Comparison of ENCODE assay signal across 2 cellular contexts in the genomic region with DNA sequence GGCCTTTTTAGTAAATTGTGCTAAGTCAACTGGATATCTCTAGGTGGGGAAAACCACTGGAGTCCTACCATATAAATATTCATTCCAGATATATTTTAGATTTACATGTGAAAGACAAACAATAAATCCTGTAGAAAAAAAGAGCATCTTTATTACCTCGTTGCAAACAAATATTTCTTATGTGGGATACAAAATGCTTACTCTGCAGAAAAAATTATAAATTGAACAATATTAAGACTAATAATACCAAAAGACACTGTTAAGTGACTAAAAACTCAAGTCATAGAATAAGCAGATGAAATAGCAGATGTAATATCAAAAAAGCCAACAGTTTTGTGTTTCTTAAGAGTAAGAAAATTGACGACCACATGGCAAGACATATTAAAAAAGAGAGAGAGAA.
A peak's percentile ranks its signal among the peaks of the same experiment; 100 is the strongest.
TF ChIP-seq lines count a peak whose summit lies in the region.

No MANE protein-coding gene starts in this region.

TF ChIP-seq in HepG2, 621 proteins besides CTCF, POLR2A, EP300 and RAD21:
- TF ChIP-seq MAFF (IDR thresholded peaks at IDR 0.05; ENCODE audit: low read depth, low read length), result peak; percentile 90
- no peak for TF ChIP-seq SNRNP70 (IDR thresholded peaks at IDR 0.05; ENCODE audit: low read depth, low read length)
- TF ChIP-seq ZNF253 (CRISPR knock-in tag; IDR thresholded peaks at IDR 0.05; ENCODE audit: borderline replicate concordance), result no peak
- peak; percentile 82 to 93 for TF ChIP-seq MAFK (conservative IDR thresholded peaks at IDR 0.05 in 1 of 2, IDR thresholded peaks at IDR 0.05 in 1 of 2; ENCODE audit: low read length in 2 of 2)
- TF ChIP-seq, protein P1, sequence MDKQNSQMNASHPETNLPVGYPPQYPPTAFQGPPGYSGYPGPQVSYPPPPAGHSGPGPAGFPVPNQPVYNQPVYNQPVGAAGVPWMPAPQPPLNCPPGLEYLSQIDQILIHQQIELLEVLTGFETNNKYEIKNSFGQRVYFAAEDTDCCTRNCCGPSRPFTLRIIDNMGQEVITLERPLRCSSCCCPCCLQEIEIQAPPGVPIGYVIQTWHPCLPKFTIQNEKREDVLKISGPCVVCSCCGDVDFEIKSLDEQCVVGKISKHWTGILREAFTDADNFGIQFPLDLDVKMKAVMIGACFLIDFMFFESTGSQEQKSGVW (CRISPR knock-in tag; IDR thresholded peaks at IDR 0.05; ENCODE audit: borderline replicate concordance), result no peak
TF ChIP-seq in HepG2: peak in this region for 2.

TF ChIP-seq in H1, 55 proteins besides CTCF, POLR2A, EP300 and RAD21:
- TF ChIP-seq FOSL1 (IDR thresholded peaks at IDR 0.05; ENCODE audit: insufficient read depth, low read depth, low read length), result no peak
- peak; percentile 39; the same call in 1 of the 2 replicates for TF ChIP-seq MAFK (IDR thresholded peaks at IDR 0.05; ENCODE audit: low read depth, low read length)
